In genomic region chr2:233565685-233566140, GRCh38 we compare ENCODE assay signal across 9 cellular contexts. TPM values are rescaled to one million over a fixed set of nuclear protein-coding genes. Genes with fewer than 3 reads are reported as not detected.
A peak's percentile ranks its signal among the peaks of the same experiment; 100 is the strongest.
DNase-seq lines count a peak whose midpoint lies in the region; ATAC-seq and TF ChIP-seq lines count a peak whose summit lies in the region.
"Had no signal": no experiment of that assay in that cellular context is flagged by ENCODE, and none has a peak within 500 bp of the region (broad histone marks: within the 10 kb centered on the region; RNA-seq: fewer than 3 reads in every experiment).

No MANE protein-coding gene starts in this region.

- intact Hi-C loops in PC-3 (cut with micrococcal nuclease): loop anchor here (1.0 to 5.0 kb wide), 2 partner anchors 84 to 142 kb away; no protein-coding TSS in a partner anchor

- CTCF ChIA-PET in AG04450 (lab: Charles Lee): no interaction called here
- CTCF ChIA-PET in PC-3 (lab: Charles Lee): no interaction called here

- no peaks in the 10 kb centered on the region for H4K20me1 ChIP-seq in PC-3 (ENCODE audit: low read length)

- H3F3A ChIP-seq in PC-3 (ENCODE audit: low read length, unreplicated experiment): no peaks in the 10 kb centered on the region

- TF ChIP-seq CTCF in AG04450 (IDR thresholded peaks at IDR 0.05; ENCODE audit: low read depth, low read length): no peak
- TF ChIP-seq CTCF in PC-3 (conservative IDR thresholded peaks at IDR 0.05; ENCODE audit: low read depth, low read length): no peak

- H3K9me3 ChIP-seq in AG04450 (ENCODE audit: control insufficient read depth, insufficient read depth, low read length) (peaks cover 4% of the 10 kb centered on the region; the same call in 1 of the 2 replicates), PC-3 (ENCODE audit: low read length) (no peaks in the 10 kb centered on the region), skeletal muscle satellite cell (replicated peaks; ENCODE audit: low read length) (no peaks in the 10 kb centered on the region)

- peak overlapping the region; percentile 94 for H2AFZ ChIP-seq in PC-3 (ENCODE audit: low read length)

- H3K4me1 ChIP-seq in PC-3 (ENCODE audit: insufficient read depth, low read length): peaks cover 13% of the 10 kb centered on the region
- H3K4me1 ChIP-seq in skeletal muscle satellite cell (ENCODE audit: control insufficient read depth, insufficient read depth, low read length): peaks cover 5% of the 10 kb centered on the region

- no peak for DNase-seq in AG04450 (ENCODE audit: low read depth, low spot score)
- no peak for DNase-seq in PC-3
- DNase-seq in fibroblast of gingiva (ENCODE audit: low read depth): peak; percentile 16
- no peak for DNase-seq in DMS79 treated with DMSO at 0.1 percent for 48 hours (lab: John Stamatoyannopoulos, UW)
- no peak for DNase-seq in left lobe of liver (ENCODE audit: low spot score)

- H3K27me3 ChIP-seq in AG04450 (ENCODE audit: control insufficient read depth, insufficient read depth, low read length) (no peaks in the 10 kb centered on the region), PC-3 (ENCODE audit: low read length) (no peaks in the 10 kb centered on the region), skeletal muscle satellite cell (ENCODE audit: control insufficient read depth, insufficient read depth, low read length) (peaks cover 3% of the 10 kb centered on the region)

- H3K9me2 ChIP-seq in PC-3 (replicated peaks; ENCODE audit: low read length): no peaks in the 10 kb centered on the region

- POLR2A ChIA-PET in AG04450 (lab: Yijun Ruan, JAX): interaction anchor here (1.7 kb wide), 1 partner anchor 8 kb away, joined by 5 read pairs; no protein-coding TSS in a partner anchor
- POLR2A ChIA-PET in PC-3 (lab: Charles Lee; ENCODE audit: unreplicated experiment): interaction anchor here (0.6 kb wide), 2 partner anchors 66 to 290 kb away, joined by 4 to 11 read pairs; no protein-coding TSS in a partner anchor

- ATAC-seq in GM19467 (IDR thresholded peaks at IDR 0.05; ENCODE audit: unreplicated experiment) (peak; percentile 13), PC-3 (no peak), GM18520 (IDR thresholded peaks at IDR 0.05; ENCODE audit: unreplicated experiment) (no peak), left lobe of liver (no peak)

- H3K36me3 ChIP-seq in PC-3 (ENCODE audit: low read depth, low read length) (peaks cover 4% of the 10 kb centered on the region), skeletal muscle satellite cell (ENCODE audit: insufficient read depth, low read length) (peaks cover 3% of the 10 kb centered on the region)

- H3K27ac ChIP-seq in AG04450 (ENCODE audit: low read depth, low read length) (no peak overlapping the region), PC-3 (ENCODE audit: low read length) (peak overlapping the region; percentile 83)

- H3K4me3 ChIP-seq in AG04450 (ENCODE audit: low read depth, low read length) (peak overlapping the region; percentile 99), PC-3 (ENCODE audit: low read length) (peak overlapping the region; percentile 95), skeletal muscle satellite cell (ENCODE audit: low read length) (peak overlapping the region; percentile 98)

- TSS peak; percentile 62 for BruUV-seq in PC-3 (replicated peaks; lab: Mats Ljungman, UMichigan)

- H3K4me2 ChIP-seq in PC-3 (ENCODE audit: low read length) (peak overlapping the region; percentile 97), skeletal muscle satellite cell (ENCODE audit: low read length) (peak overlapping the region; percentile 94)

- peak overlapping the region; percentile 98 for H3K9ac ChIP-seq in PC-3 (ENCODE audit: low read length)
- H3K9ac ChIP-seq in skeletal muscle satellite cell (ENCODE audit: low read depth, low read length): peak overlapping the region; percentile 100

- H3K79me2 ChIP-seq in PC-3 (ENCODE audit: low read length): peaks cover 29% of the 10 kb centered on the region

RNA-seq across cellular contexts. Expression of gene USP40, which starts 0.9 kb away (rescaled TPM):
- 32.4 and 32.7 TPM in 2 replicates for polyA plus RNA-seq in AG04450 (2011; rRNA removed)
- 46.6 and 48.3 TPM in 2 replicates for polyA minus RNA-seq in AG04450 (2011; rRNA and poly(A)+ RNA removed)
- total RNA-seq in PC-3 (2014; rRNA removed) (32.1 and 32.3 TPM in 2 replicates), left lobe of liver (25.8 TPM)
- total RNA-seq in skeletal muscle satellite cell (2012; rRNA removed): 20.1 and 20.5 TPM in 2 replicates

RNA-seq across cellular contexts. Expression of gene UGT1A8, which starts 51.7 kb away (rescaled TPM):
- polyA plus RNA-seq in AG04450 (2011; rRNA removed): not detected in 2 replicates
- not detected in 2 replicates for polyA minus RNA-seq in AG04450 (2011; rRNA and poly(A)+ RNA removed)
- 0.46 TPM in 1 of 2 replicates, not detected in the other for total RNA-seq in PC-3 (2014; rRNA removed)
- total RNA-seq in skeletal muscle satellite cell (2012; rRNA removed): not detected in 2 replicates
- 0.13 TPM for total RNA-seq in left lobe of liver
- total RNA-seq: pulmonary artery endothelial cell had no signal
